ENCODE assay signal across 1 cellular context in the genomic region with DNA sequence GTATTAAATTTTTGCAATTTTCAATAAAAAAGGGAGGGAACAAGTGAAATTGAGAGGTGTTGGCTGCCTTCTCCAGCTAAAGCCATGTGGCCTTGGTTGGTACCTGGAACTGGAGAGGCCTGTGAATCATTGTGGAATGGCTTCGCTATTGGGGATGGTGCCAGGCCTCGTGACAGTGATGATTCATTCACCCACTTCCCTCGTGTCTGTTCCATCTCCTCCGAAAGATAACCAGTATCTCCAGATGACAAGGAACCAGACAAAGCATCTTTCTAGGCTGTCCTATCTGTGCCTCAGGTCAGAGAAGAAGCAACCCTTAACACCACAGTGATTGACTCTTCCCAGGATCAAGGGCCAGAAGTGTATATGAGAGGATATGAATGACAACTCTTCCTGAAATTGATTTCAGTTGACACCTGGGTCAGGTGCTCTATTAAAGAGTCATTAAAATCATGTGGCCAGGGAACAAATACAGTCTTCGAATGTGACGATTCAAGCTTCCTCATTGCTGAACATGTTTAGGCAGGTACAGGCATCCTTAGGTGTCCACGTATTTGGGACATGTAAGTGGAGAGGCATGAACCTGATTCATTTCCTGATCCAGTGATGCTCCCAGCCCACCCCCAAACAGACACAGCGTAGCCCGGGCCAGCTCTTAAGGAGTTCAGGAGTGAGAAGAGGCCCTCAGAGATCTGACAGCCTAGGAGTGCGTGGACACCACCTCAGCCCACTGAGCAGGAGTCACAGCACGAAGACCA.
TF ChIP-seq lines count a peak whose summit lies in the region.

A gene with protein sequence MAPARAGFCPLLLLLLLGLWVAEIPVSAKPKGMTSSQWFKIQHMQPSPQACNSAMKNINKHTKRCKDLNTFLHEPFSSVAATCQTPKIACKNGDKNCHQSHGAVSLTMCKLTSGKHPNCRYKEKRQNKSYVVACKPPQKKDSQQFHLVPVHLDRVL (plus strand): TSS at position 687 of the 758 bp plus-strand sequence. CDS start 631 bp downstream, outside the sequence.

TF ChIP-seq in K562, 482 proteins besides CTCF, POLR2A, EP300 and RAD21 (continued from another document):
- TF ChIP-seq RCOR1 (IDR thresholded peaks at IDR 0.05; ENCODE audit: borderline replicate concordance in 1 of 2, low read depth in 2 of 2, low read length in 2 of 2), result peak in 1 of 2 experiments; percentile 29; a peak in 1 of 4 replicates
- no peak for TF ChIP-seq MYBL2 (IDR thresholded peaks at IDR 0.05; ENCODE audit: low read depth)
- TF ChIP-seq MYBL2 (CRISPR knock-in tag; IDR thresholded peaks at IDR 0.05; ENCODE audit: borderline replicate concordance), result no peak
- TF ChIP-seq ETV6 (IDR thresholded peaks at IDR 0.05; ENCODE audit: borderline replicate concordance in 1 of 2, low read depth in 2 of 2, low read length in 1 of 2), result no peak
- TF ChIP-seq ETV6 (CRISPR knock-in tag; IDR thresholded peaks at IDR 0.05; ENCODE audit: borderline replicate concordance), result no peak
- TF ChIP-seq FOSL1 (tag; conservative IDR thresholded peaks at IDR 0.05), result peak; percentile 94
- TF ChIP-seq TAF9B (IDR thresholded peaks at IDR 0.05; ENCODE audit: partially characterized antibody), result no peak
- TF ChIP-seq PRPF4 (IDR thresholded peaks at IDR 0.05; ENCODE audit: insufficient read depth, low read depth, low read length, poor library complexity, severe bottlenecking), result no peak
